1 cellular context compared by ENCODE assay signal in the genomic region with DNA sequence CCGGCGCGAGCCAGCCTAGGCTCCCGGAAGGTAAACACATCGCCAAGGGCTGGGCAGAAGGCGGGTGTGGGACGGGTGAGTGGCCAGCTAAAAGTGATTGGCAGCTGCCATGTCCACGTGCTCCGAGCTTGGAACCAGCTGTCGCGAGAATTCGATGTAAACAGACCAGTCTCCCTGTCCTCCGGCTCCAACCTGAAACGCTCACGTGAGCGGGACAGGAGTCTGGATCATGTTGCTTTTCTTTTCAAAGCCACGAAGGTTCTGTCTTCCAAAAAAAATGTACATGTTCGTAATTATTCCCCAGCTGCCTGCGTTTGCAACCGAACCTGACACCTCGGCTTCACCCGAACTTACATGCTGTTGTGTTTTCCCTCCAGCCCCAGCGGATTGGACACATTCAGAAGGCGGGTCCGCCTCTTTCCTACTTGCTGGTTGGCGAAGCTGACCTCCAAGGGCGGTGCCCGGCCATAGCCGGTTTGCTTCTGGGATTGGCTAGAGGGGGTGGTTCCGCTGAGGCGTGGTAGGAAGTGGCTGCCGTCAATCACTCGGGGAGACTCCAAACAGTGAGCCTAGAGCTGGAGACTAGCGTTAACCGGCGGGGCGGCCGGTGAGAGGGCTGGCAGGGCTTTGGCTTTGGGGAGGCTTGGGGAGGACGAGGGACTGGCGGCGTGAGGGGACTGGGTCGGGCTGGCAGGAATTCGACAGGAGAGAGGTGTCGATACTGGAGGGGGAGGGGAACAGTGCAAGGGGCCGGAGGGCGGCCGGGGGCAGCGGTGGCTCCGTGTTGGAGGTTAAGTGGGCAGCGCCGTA.
TF ChIP-seq lines count a peak whose summit lies in the region.

Gene BCAS3 (plus strand): TSS at position 544 of the 810 bp plus-strand sequence.

TF ChIP-seq in A549, 52 proteins besides CTCF, POLR2A, EP300 and RAD21 (continued from another document):
- TF ChIP-seq PHF8 (IDR thresholded peaks at IDR 0.05; ENCODE audit: borderline replicate concordance, low read depth) (peak; percentile 66), KDM1A (IDR thresholded peaks at IDR 0.05; ENCODE audit: low read depth) (no peak), RFX5 (IDR thresholded peaks at IDR 0.05) (0 out of 2 replicates have a peak, but pooled peaks have one; percentile 63), FOXS1 (CRISPR knock-in tag; IDR thresholded peaks at IDR 0.05) (peak; percentile 4; the same call in 1 of the 2 replicates), HOXB13 (CRISPR knock-in tag; IDR thresholded peaks at IDR 0.05; ENCODE audit: low read depth) (0 out of 2 replicates have a peak, but pooled peaks have one; percentile 39), ZSCAN20 (CRISPR knock-in tag; IDR thresholded peaks at IDR 0.05) (no peak), CEBPB (IDR thresholded peaks at IDR 0.05) (no peak), JUN (IDR thresholded peaks at IDR 0.05) (peak in 1 of 2 experiments; percentile 67; a peak in 3 of 5 replicates)
- TF ChIP-seq, protein P1, sequence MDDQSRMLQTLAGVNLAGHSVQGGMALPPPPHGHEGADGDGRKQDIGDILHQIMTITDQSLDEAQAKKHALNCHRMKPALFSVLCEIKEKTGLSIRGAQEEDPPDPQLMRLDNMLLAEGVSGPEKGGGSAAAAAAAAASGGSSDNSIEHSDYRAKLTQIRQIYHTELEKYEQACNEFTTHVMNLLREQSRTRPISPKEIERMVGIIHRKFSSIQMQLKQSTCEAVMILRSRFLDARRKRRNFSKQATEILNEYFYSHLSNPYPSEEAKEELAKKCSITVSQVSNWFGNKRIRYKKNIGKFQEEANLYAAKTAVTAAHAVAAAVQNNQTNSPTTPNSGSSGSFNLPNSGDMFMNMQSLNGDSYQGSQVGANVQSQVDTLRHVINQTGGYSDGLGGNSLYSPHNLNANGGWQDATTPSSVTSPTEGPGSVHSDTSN (IDR thresholded peaks at IDR 0.05): peak; percentile 99
